8 cellular contexts compared by ENCODE assay signal in genomic region chr20:10553326-10553984, GRCh38.
DNase-seq lines count a peak whose midpoint lies in the region; ATAC-seq and TF ChIP-seq lines count a peak whose summit lies in the region.

No MANE protein-coding gene starts in this region.

- peak; percentile 65 for ATAC-seq in HG03280 (IDR thresholded peaks at IDR 0.05; ENCODE audit: unreplicated experiment)
- no peak for ATAC-seq in GM21526 (IDR thresholded peaks at IDR 0.05; ENCODE audit: low FRiP score, unreplicated experiment)

- no peaks in the 10 kb centered on the region for H3K9me3 ChIP-seq in prostate gland

- no peak overlapping the region for H3K4me3 ChIP-seq in GM12865 (ENCODE audit: low read depth, low read length)
- H3K4me3 ChIP-seq in prostate gland: no peak overlapping the region

- in situ Hi-C loops in ACHN (cut with HindIII; ENCODE audit: low pct_ligation_motif_present, low pct_unique_long_range_greater_than_20kb, low sequenced_read_pairs): no loop called here

- peaks cover 17% of the 10 kb centered on the region for H3K36me3 Mint-ChIP-seq in activated T-cell treated with anti-CD3 and anti-CD28 coated beads, Interleukin-2, amount 50 U/mL, for 24 hours (ENCODE audit: low read depth)
- no peaks in the 10 kb centered on the region for H3K36me3 Mint-ChIP-seq in glutamatergic neuron (ENCODE audit: unreplicated experiment)

- H3K27ac Mint-ChIP-seq in activated T-cell treated with anti-CD3 and anti-CD28 coated beads, Interleukin-2, amount 50 U/mL, for 24 hours: no peak overlapping the region
- H3K27ac Mint-ChIP-seq in glutamatergic neuron (ENCODE audit: unreplicated experiment): no peak overlapping the region

- peaks cover 42% of the 10 kb centered on the region for H3K4me1 Mint-ChIP-seq in activated T-cell treated with anti-CD3 and anti-CD28 coated beads, Interleukin-2, amount 50 U/mL, for 24 hours (ENCODE audit: low read depth)
- H3K4me1 Mint-ChIP-seq in glutamatergic neuron (ENCODE audit: low read depth, unreplicated experiment): peaks cover 22% of the 10 kb centered on the region

- TF ChIP-seq POLR2A in prostate gland (IDR thresholded peaks at IDR 0.05): no peak

- intact Hi-C loops in prostate gland (cut with DNase I): loop anchor here (5.0 to 10.0 kb wide), 5 partner anchors 44 to 989 kb away; no protein-coding TSS in a partner anchor

- DNase-seq in ACHN (peak; percentile 79), GM12865 (ENCODE audit: low read depth) (peak; percentile 71), NCI-H526 treated with DMSO at 0.1 percent for 48 hours (lab: John Stamatoyannopoulos, UW) (peak; percentile 57), glutamatergic neuron (peak; percentile 70), prostate gland (ENCODE audit: low spot score) (peak; percentile 72)
- DNase-seq in activated T-cell treated with anti-CD3 and anti-CD28 coated beads, Interleukin-2, amount 50 U/mL, for 24 hours: peak; percentile 55

- 34% methylated on average over 5 of the region's 5 CpGs for WGBS in prostate gland

- no peaks in the 10 kb centered on the region for H3K27me3 Mint-ChIP-seq in activated T-cell treated with anti-CD3 and anti-CD28 coated beads, Interleukin-2, amount 50 U/mL, for 24 hours
- peaks cover 2% of the 10 kb centered on the region for H3K27me3 Mint-ChIP-seq in glutamatergic neuron (ENCODE audit: unreplicated experiment)

- H3K4me1 ChIP-seq in prostate gland (replicated peaks): no peaks in the 10 kb centered on the region

- H3K27ac ChIP-seq in prostate gland: no peak overlapping the region

- H3K36me3 ChIP-seq in prostate gland: no peaks in the 10 kb centered on the region

- TF ChIP-seq CTCF in GM12865 (IDR thresholded peaks at IDR 0.05; ENCODE audit: insufficient read depth, low read depth, low read length, missing control alignments): peak; percentile 72
- peak; percentile 72 for TF ChIP-seq CTCF in glutamatergic neuron (IDR thresholded peaks at IDR 0.05; ENCODE audit: partially characterized antibody, unreplicated experiment)
- peak; percentile 53 to 85 (median 78) for TF ChIP-seq CTCF in prostate gland (IDR thresholded peaks at IDR 0.05)

- no peak overlapping the region for H3K4me3 Mint-ChIP-seq in activated T-cell treated with anti-CD3 and anti-CD28 coated beads, Interleukin-2, amount 50 U/mL, for 24 hours
- H3K4me3 Mint-ChIP-seq in glutamatergic neuron (ENCODE audit: unreplicated experiment): no peak overlapping the region

- no peaks in the 10 kb centered on the region for H3K9me3 Mint-ChIP-seq in activated T-cell treated with anti-CD3 and anti-CD28 coated beads, Interleukin-2, amount 50 U/mL, for 24 hours
- peaks cover 2% of the 10 kb centered on the region for H3K9me3 Mint-ChIP-seq in glutamatergic neuron (ENCODE audit: unreplicated experiment)

- H3K27me3 ChIP-seq in prostate gland (replicated peaks; ENCODE audit: insufficient read depth): no peaks in the 10 kb centered on the region
